In the genomic region with DNA sequence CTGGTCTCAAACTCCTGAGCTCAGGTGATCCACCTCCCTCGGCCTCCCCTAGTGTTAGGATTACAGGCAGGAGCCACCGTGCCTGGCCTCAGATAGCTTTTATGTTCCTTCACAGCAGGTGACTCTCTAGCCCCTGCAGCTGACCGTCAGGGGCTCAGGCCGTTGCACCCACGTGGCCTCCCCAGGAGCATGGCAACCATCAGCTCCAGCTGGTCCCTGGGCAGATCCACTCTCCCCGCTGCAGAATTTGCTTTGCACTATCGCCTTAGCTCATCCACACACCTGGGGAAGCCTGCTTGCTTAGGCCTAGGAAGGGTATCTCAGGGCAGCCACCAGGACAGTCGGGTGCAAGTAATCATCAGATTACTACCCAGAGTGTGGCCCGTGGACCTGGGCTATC, we compare ENCODE assay signal across 26 cellular contexts.
"Had no signal": no experiment of that assay in that cellular context is flagged by ENCODE, and none has a peak within 500 bp of the region (broad histone marks: within the 10 kb centered on the region; RNA-seq: fewer than 3 reads in every experiment).

No MANE protein-coding gene starts in this region.

- H3K4me1 ChIP-seq: foreskin keratinocyte, prostate gland had no signal

- H3K4me3 ChIP-seq: esophagus muscularis mucosa, lung, ovary, prostate gland, tibial nerve had no signal

- H3K9me3 ChIP-seq: esophagus muscularis mucosa, neutrophil, ovary, prostate gland, tibial nerve had no signal

- ATAC-seq: activated T-cell treated with anti-CD3 and anti-CD28 coated beads, Interleukin-2, amount 50 U/mL, for 4 hours; activated T-helper 17 cell treated with anti-CD3 and anti-CD28 coated beads, Interleukin-2, amount 50 U/mL, for 72 hours; foreskin keratinocyte; natural killer cell; stimulated activated naive B cell treated with anti-CD40 and anti-IgM and Interleukin-4, amounts not matched to agents 10 μg/mL and 1 μg/mL and 100 μg/mL, for 72 hours had no signal

- H3K27me3 ChIP-seq: brain microvascular endothelial cell, esophagus muscularis mucosa, foreskin keratinocyte, ovary, tibial nerve had no signal

- H3K27ac ChIP-seq: brain microvascular endothelial cell, esophagus muscularis mucosa, foreskin keratinocyte, neutrophil, ovary, prostate gland, tibial nerve, VCaP had no signal

- H3K9me3 Mint-ChIP-seq: activated CD4-positive, alpha-beta memory T cell treated with anti-CD3 and anti-CD28 coated beads, Interleukin-2, amount 10 ng/mL, durations not matched to agents 7 days and 5 days; activated CD4-positive, alpha-beta T cell treated with anti-CD3 and anti-CD28 coated beads, Interleukin-2, amount 10 ng/mL, durations not matched to agents 7 days and 5 days; activated T-cell treated with anti-CD3 and anti-CD28 coated beads, Interleukin-2, amount 50 U/mL, for 4 hours; activated T-helper 17 cell treated with anti-CD3 and anti-CD28 coated beads, Interleukin-2, amount 50 U/mL, for 72 hours; natural killer cell; stimulated activated naive B cell treated with anti-CD40 and anti-IgM and Interleukin-4, amounts not matched to agents 10 μg/mL and 1 μg/mL and 100 μg/mL, for 72 hours; T-helper 1 cell treated with Interleukin-12 subunit alpha and Interleukin-12 subunit beta and Interleukin-4 antibody, amounts not matched to agents 30 μg/mL and 1 μg/mL, for 36 hours had no signal

- H3K4me3 Mint-ChIP-seq: activated CD4-positive, alpha-beta memory T cell treated with anti-CD3 and anti-CD28 coated beads, Interleukin-2, amount 10 ng/mL, durations not matched to agents 7 days and 5 days; activated CD4-positive, alpha-beta T cell treated with anti-CD3 and anti-CD28 coated beads, Interleukin-2, amount 10 ng/mL, durations not matched to agents 7 days and 5 days; activated T-cell treated with anti-CD3 and anti-CD28 coated beads, Interleukin-2, amount 50 U/mL, for 4 hours; activated T-helper 17 cell treated with anti-CD3 and anti-CD28 coated beads, Interleukin-2, amount 50 U/mL, for 72 hours; natural killer cell; stimulated activated naive B cell treated with anti-CD40 and anti-IgM and Interleukin-4, amounts not matched to agents 10 μg/mL and 1 μg/mL and 100 μg/mL, for 72 hours; T-helper 1 cell treated with Interleukin-12 subunit alpha and Interleukin-12 subunit beta and Interleukin-4 antibody, amounts not matched to agents 30 μg/mL and 1 μg/mL, for 36 hours had no signal

- H3K4me1 Mint-ChIP-seq: activated CD4-positive, alpha-beta memory T cell treated with anti-CD3 and anti-CD28 coated beads, Interleukin-2, amount 10 ng/mL, durations not matched to agents 7 days and 5 days; activated CD4-positive, alpha-beta T cell treated with anti-CD3 and anti-CD28 coated beads, Interleukin-2, amount 10 ng/mL, durations not matched to agents 7 days and 5 days; activated T-helper 17 cell treated with anti-CD3 and anti-CD28 coated beads, Interleukin-2, amount 50 U/mL, for 72 hours; natural killer cell had no signal

- H3K36me3 Mint-ChIP-seq: natural killer cell; stimulated activated naive B cell treated with anti-CD40 and anti-IgM and Interleukin-4, amounts not matched to agents 10 μg/mL and 1 μg/mL and 100 μg/mL, for 72 hours had no signal

- H3K36me3 ChIP-seq: brain microvascular endothelial cell, esophagus muscularis mucosa, neutrophil, ovary, prostate gland, tibial nerve had no signal

- DNase-seq: activated CD4-positive, alpha-beta memory T cell treated with anti-CD3 and anti-CD28 coated beads, Interleukin-2, amount 10 ng/mL, durations not matched to agents 7 days and 5 days; activated CD4-positive, alpha-beta T cell treated with anti-CD3 and anti-CD28 coated beads for 1 hour; activated CD4-positive, alpha-beta T cell treated with anti-CD3 and anti-CD28 coated beads, Interleukin-2, amount 10 ng/mL, durations not matched to agents 7 days and 5 days; activated gamma-delta T cell treated with Interleukin-2 at 50 U/mL for 16 hours; activated naive CD4-positive, alpha-beta T cell treated with anti-CD3 and anti-CD28 coated beads, Interleukin-2, amount 50 U/mL, for 16 hours; activated T-cell treated with anti-CD3 and anti-CD28 coated beads, Interleukin-2, amount 50 U/mL, for 4 hours; amniotic stem cell; brain microvascular endothelial cell; foreskin keratinocyte; kidney glomerular epithelial cell; mesendoderm; natural killer cell; ovary; stimulated activated CD4-positive, alpha-beta T cell treated with anti-CD3 and anti-CD28 coated beads, Interleukin-15, amount 100 ng/mL, for 24 hours; stimulated activated CD4-positive, alpha-beta T cell treated with anti-CD3 and anti-CD28 coated beads, Interleukin-2, amount 100 ng/mL, for 24 hours; stimulated activated naive B cell treated with anti-CD40 and anti-IgM and Interleukin-4, amounts not matched to agents 10 μg/mL and 1 μg/mL and 100 μg/mL, for 72 hours; SW 1271; T-helper 9 cell had no signal

- H3K27ac Mint-ChIP-seq: activated CD4-positive, alpha-beta memory T cell treated with anti-CD3 and anti-CD28 coated beads, Interleukin-2, amount 10 ng/mL, durations not matched to agents 7 days and 5 days; activated T-helper 17 cell treated with anti-CD3 and anti-CD28 coated beads, Interleukin-2, amount 50 U/mL, for 72 hours; natural killer cell; T-helper 1 cell treated with Interleukin-12 subunit alpha and Interleukin-12 subunit beta and Interleukin-4 antibody, amounts not matched to agents 30 μg/mL and 1 μg/mL, for 36 hours had no signal
